Comparison of ENCODE assay signal across 30 cellular contexts in genomic region chr2:39156107-39156506, GRCh38. TPM values are rescaled to one million over a fixed set of nuclear protein-coding genes. Genes with fewer than 3 reads are reported as not detected.
DNase-seq lines count a peak whose midpoint lies in the region; ATAC-seq and TF ChIP-seq lines count a peak whose summit lies in the region.
"Had no signal": no experiment of that assay in that cellular context is flagged by ENCODE, and none has a peak within 500 bp of the region (broad histone marks: within the 10 kb centered on the region; RNA-seq: fewer than 3 reads in every experiment).

No MANE protein-coding gene starts in this region.

- intact Hi-C loops in transverse colon (cut with DNase I; ENCODE audit: low total_unique reads): no loop called here

- TF ChIP-seq CTCF in fibroblast of villous mesenchyme (IDR thresholded peaks at IDR 0.05; ENCODE audit: insufficient read depth, low read depth, low read length): no peak
- TF ChIP-seq CTCF in transverse colon (IDR thresholded peaks at IDR 0.05): no peak

- no peak for TF ChIP-seq EP300 in transverse colon (IDR thresholded peaks at IDR 0.05; ENCODE audit: low read depth)

- in situ Hi-C loops in transverse colon (cut with MboI; ENCODE audit: low pct_ligation_motif_present in 1 of 4, low pct_unique_long_range_greater_than_20kb in 1 of 4, low sequenced_read_pairs in 3 of 4): no loop called here

- H3K27me3 ChIP-seq in transverse colon: no peaks in the 10 kb centered on the region
- H3K27me3 ChIP-seq: brain microvascular endothelial cell, colonic mucosa, esophagus squamous epithelium, heart right ventricle, Peyer's patch, tibial nerve had no signal

- H3K4me3 ChIP-seq in fibroblast of villous mesenchyme (ENCODE audit: low read depth, low read length): no peak overlapping the region
- no peak overlapping the region for H3K4me3 ChIP-seq in transverse colon
- H3K4me3 ChIP-seq: colonic mucosa, esophagus squamous epithelium, heart right ventricle, Peyer's patch, tibial nerve had no signal

- H3K4me1 ChIP-seq in transverse colon: no peaks in the 10 kb centered on the region
- H3K4me1 ChIP-seq: colonic mucosa, Peyer's patch had no signal

- no peak overlapping the region for H3K27ac ChIP-seq in transverse colon
- H3K27ac ChIP-seq: brain microvascular endothelial cell, colonic mucosa, esophagus squamous epithelium, heart right ventricle, Peyer's patch, tibial nerve had no signal

- no peaks in the 10 kb centered on the region for H3K36me3 ChIP-seq in transverse colon
- H3K36me3 ChIP-seq: brain microvascular endothelial cell, colonic mucosa, esophagus squamous epithelium, heart right ventricle, Peyer's patch, tibial nerve had no signal

- no peak for TF ChIP-seq POLR2A in transverse colon (IDR thresholded peaks at IDR 0.05)

- no peak for ATAC-seq in HG03439 (IDR thresholded peaks at IDR 0.05; ENCODE audit: unreplicated experiment)
- no peak for ATAC-seq in HG03280 (IDR thresholded peaks at IDR 0.05; ENCODE audit: unreplicated experiment)
- ATAC-seq: activated CD8-positive, alpha-beta T cell treated with anti-CD3 and anti-CD28 coated beads, Interleukin-2, amount 10 ng/mL, durations not matched to agents 7 days and 5 days; effector memory CD8-positive, alpha-beta T cell; heart right ventricle; left lobe of liver; right cardiac atrium; stimulated activated naive CD8-positive, alpha-beta T cell treated with anti-CD3 and anti-CD28 coated beads, Interleukin-15, Interleukin-2, amounts not matched to agents 100 U/mL and 50 U/mL, for 24 hours had no signal

- DNase-seq in GM04503 (ENCODE audit: low read depth) (peak; percentile 23), brain pericyte (ENCODE audit: low read depth, low spot score) (peak; percentile 20), fibroblast of villous mesenchyme (ENCODE audit: low read depth) (peak; percentile 78), stromal cell of bone marrow (ENCODE audit: low read depth) (peak; percentile 70), transverse colon (no peak), NCI-H2081 treated with DMSO at 0.1 percent for 48 hours (lab: John Stamatoyannopoulos, UW) (no peak)
- DNase-seq: activated CD8-positive, alpha-beta T cell treated with anti-CD3 and anti-CD28 coated beads, Interleukin-2, amount 10 ng/mL, durations not matched to agents 7 days and 5 days; activated T-cell treated with anti-CD3 and anti-CD28 coated beads for 4 hours; AML-193; brain microvascular endothelial cell; CD8-positive, alpha-beta memory T cell; colonic mucosa; effector memory CD8-positive, alpha-beta T cell; esophagus squamous epithelium; heart right ventricle; Kasumi-1; MV-4-11; NCI-H1694; NCI-H2171 treated with DMSO at 0.1 percent for 48 hours; nephron progenitor cell; Peyer's patch; right cardiac atrium; SIG-M5; stimulated activated CD4-positive, alpha-beta T cell treated with anti-CD3 and anti-CD28 coated beads, Interleukin-12 subunit alpha, Interleukin-12 subunit beta, amount 100 ng/mL, for 4 hours; stimulated activated CD4-positive, alpha-beta T cell treated with anti-CD3 and anti-CD28 coated beads, Interleukin-4, amount 100 ng/mL, for 4 hours; stimulated activated naive CD8-positive, alpha-beta T cell treated with anti-CD3 and anti-CD28 coated beads, Interleukin-15, Interleukin-2, amounts not matched to agents 100 U/mL and 50 U/mL, for 24 hours had no signal

- no peaks in the 10 kb centered on the region for H3K9me3 ChIP-seq in transverse colon
- H3K9me3 ChIP-seq: colonic mucosa, esophagus squamous epithelium, heart right ventricle, Peyer's patch, tibial nerve had no signal

RNA-seq across cellular contexts. Expression of gene SOS1, which starts 35.3 kb away (rescaled TPM):
- total RNA-seq in fibroblast of villous mesenchyme: 17.1 and 21.2 TPM in 2 replicates
- 10 to 100 TPM; 13.9 to 43.8 (median 23.0) TPM for total RNA-seq in transverse colon

Comparison
In these comparisons a context has a peak if more than half of its experiments do, and no peak if none do; other contexts are left out.
1. DNase-seq: peak in GM04503 (single experiment), brain pericyte (single experiment), fibroblast of villous mesenchyme (single experiment) and stromal cell of bone marrow (single experiment); none in transverse colon (single experiment) and NCI-H2081 treated with DMSO at 0.1 percent for 48 hours (single experiment).